In genomic region chr16:2968738-2969544, GRCh38 we compare ENCODE assay signal across 8 cellular contexts.
A peak's percentile ranks its signal among the peaks of the same experiment; 100 is the strongest.
DNase-seq lines count a peak whose midpoint lies in the region; ATAC-seq and TF ChIP-seq lines count a peak whose summit lies in the region.

TSS of gene PAQR4 (plus strand) at chr16:2969348. CDS start at chr16:2969675, 327 bp downstream.

- no peak for TF ChIP-seq CTCF in choroid plexus epithelial cell (conservative IDR thresholded peaks at IDR 0.05; ENCODE audit: low read depth, low read length)

- peak; percentile 93 for DNase-seq in Ammon's horn (ENCODE audit: low spot score)
- peak; percentile 68 for DNase-seq in NCI-H446 treated with DMSO at 0.1 percent for 48 hours (lab: John Stamatoyannopoulos, UW)
- DNase-seq in activated CD4-positive, alpha-beta T cell treated with anti-CD3 and anti-CD28 coated beads for 24 hours (ENCODE audit: low read depth in 2 of 2): peak; percentile 61 to 76
- peak; percentile 85 for DNase-seq in choroid plexus epithelial cell (ENCODE audit: low read depth)
- DNase-seq in kidney tubule cell (ENCODE audit: low spot score): peak; percentile 92
- peak; percentile 71 to 79 for DNase-seq in stimulated activated CD4-positive, alpha-beta T cell treated with anti-CD3 and anti-CD28 coated beads, Interleukin-15, amount 100 ng/mL, for 48 hours (ENCODE audit: low read depth in 2 of 2)

- ATAC-seq in GM19043 (IDR thresholded peaks at IDR 0.05; ENCODE audit: low read depth, unreplicated experiment): peak; percentile 76
- ATAC-seq in HG03342 (IDR thresholded peaks at IDR 0.05; ENCODE audit: unreplicated experiment): peak; percentile 70

- peak within 1 kb of the TSS; percentile 58 for H3K4me3 ChIP-seq in choroid plexus epithelial cell (ENCODE audit: low read depth, low read length)

Comparison
In these comparisons a context has a peak if more than half of its experiments do, and no peak if none do; other contexts are left out.
1. Peak in every context shown above with its lines: DNase-seq, ATAC-seq and H3K4me3 ChIP-seq.